Comparison of ENCODE assay signal across 1 cellular context in the genomic region with DNA sequence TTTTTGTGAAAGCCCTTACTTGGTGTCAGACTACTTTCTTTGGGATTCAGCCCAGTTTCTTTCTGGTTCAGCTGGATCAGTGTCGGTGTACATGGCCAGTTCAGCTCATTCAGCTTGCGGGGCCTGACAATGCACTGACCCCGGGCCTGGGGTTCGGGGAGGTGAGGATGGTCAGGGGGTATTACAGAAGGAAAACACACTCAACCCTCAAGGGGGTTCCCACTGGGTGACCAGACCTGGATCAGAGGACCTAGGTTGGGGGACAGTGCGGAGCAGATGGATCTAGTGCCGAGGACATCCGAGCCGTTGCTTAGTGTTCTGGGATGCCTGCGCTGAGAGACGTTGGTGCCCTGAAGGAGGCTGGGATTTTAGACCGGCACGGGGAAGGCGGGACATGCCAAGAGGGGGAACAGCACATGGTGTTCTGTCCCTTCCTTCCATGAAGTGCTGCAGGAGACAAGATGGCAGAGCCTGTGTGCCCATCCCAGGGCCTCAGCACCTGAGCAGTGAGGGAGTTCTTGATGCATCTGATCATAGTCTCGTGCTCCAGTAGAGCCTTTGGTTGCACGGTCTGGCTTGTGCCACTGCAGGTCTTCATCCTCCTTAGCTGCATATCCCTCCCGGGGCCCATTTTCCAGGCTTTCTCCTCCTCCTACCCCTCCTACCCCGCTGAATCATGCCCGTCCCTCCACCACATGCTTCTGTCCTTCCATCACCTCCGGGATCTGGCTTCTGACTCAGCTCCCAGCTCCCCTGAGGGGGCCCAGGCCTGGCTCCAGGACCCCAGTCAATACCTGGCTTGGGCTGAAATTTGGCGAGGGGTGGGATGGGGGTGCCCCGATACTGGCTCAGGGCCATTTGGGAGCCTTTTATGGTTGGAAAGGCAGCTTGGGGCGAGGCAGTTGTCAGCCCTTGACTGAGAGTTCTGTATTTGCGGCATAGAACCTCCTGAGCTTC.
A peak's percentile ranks its signal among the peaks of the same experiment; 100 is the strongest.
TF ChIP-seq lines count a peak whose summit lies in the region.

No MANE protein-coding gene starts in this region.

TF ChIP-seq in HEK293, 187 proteins besides CTCF, POLR2A, EP300 and RAD21 (continued from another document):
- no peak for TF ChIP-seq ZBTB11 (tag by site-specific recombination; conservative IDR thresholded peaks at IDR 0.05; ENCODE audit: low read depth)
- TF ChIP-seq SETDB1 (IDR thresholded peaks at IDR 0.05; ENCODE audit: insufficient read length, low read length): no peak
- peak; percentile 16; the same call in 1 of the 2 replicates for TF ChIP-seq ZFHX2 (tag by site-specific recombination; conservative IDR thresholded peaks at IDR 0.05)
- no peak for TF ChIP-seq ZNF184 (tag by site-specific recombination; IDR thresholded peaks at IDR 0.05)
- no peak for TF ChIP-seq MEIS1 (CRISPR knock-in tag; IDR thresholded peaks at IDR 0.05; ENCODE audit: borderline replicate concordance)
- TF ChIP-seq ZNF514 (tag by site-specific recombination; IDR thresholded peaks at IDR 0.05): no peak
- no peak for TF ChIP-seq ATF2 (tag by site-specific recombination; IDR thresholded peaks at IDR 0.05; ENCODE audit: low read depth)
- TF ChIP-seq SP3 (tag by site-specific recombination; IDR thresholded peaks at IDR 0.05): no peak
- no peak for TF ChIP-seq ZNF48 (tag by site-specific recombination; IDR thresholded peaks at IDR 0.05)
- TF ChIP-seq SP2 (tag by site-specific recombination; IDR thresholded peaks at IDR 0.05): no peak
- no peak for TF ChIP-seq BCL11B (tag by site-specific recombination; IDR thresholded peaks at IDR 0.05; ENCODE audit: low read depth)
- no peak for TF ChIP-seq ZNF785 (tag by site-specific recombination; IDR thresholded peaks at IDR 0.05)
- TF ChIP-seq, protein P1, sequence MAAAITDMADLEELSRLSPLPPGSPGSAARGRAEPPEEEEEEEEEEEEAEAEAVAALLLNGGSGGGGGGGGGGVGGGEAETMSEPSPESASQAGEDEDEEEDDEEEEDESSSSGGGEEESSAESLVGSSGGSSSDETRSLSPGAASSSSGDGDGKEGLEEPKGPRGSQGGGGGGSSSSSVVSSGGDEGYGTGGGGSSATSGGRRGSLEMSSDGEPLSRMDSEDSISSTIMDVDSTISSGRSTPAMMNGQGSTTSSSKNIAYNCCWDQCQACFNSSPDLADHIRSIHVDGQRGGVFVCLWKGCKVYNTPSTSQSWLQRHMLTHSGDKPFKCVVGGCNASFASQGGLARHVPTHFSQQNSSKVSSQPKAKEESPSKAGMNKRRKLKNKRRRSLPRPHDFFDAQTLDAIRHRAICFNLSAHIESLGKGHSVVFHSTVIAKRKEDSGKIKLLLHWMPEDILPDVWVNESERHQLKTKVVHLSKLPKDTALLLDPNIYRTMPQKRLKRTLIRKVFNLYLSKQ (tag by site-specific recombination; IDR thresholded peaks at IDR 0.05; ENCODE audit: borderline replicate concordance): no peak
- TF ChIP-seq ZNF169 (tag by site-specific recombination; IDR thresholded peaks at IDR 0.05): no peak
- no peak for TF ChIP-seq ZNF544 (tag by site-specific recombination; IDR thresholded peaks at IDR 0.05)
- no peak for TF ChIP-seq ZNF791 (tag by site-specific recombination; IDR thresholded peaks at IDR 0.05)
- peak; percentile 58 for TF ChIP-seq ZNF398 (tag by site-specific recombination; IDR thresholded peaks at IDR 0.05)
- TF ChIP-seq GLIS1 (tag by site-specific recombination; IDR thresholded peaks at IDR 0.05): no peak
- TF ChIP-seq ZIC2 (tag by site-specific recombination; IDR thresholded peaks at IDR 0.05): 0 out of 2 replicates have a peak, but pooled peaks have one; percentile 6
- TF ChIP-seq OSR2 (tag by site-specific recombination; IDR thresholded peaks at IDR 0.05): 0 out of 2 replicates have a peak, but pooled peaks have one; percentile 21
- no peak for TF ChIP-seq ZBTB7A (tag by site-specific recombination; IDR thresholded peaks at IDR 0.05; ENCODE audit: low read depth)
- no peak for TF ChIP-seq ZNF571 (tag by site-specific recombination; IDR thresholded peaks at IDR 0.05)
- 0 out of 2 replicates have a peak, but pooled peaks have one; percentile 38 for TF ChIP-seq SP7 (tag by site-specific recombination; IDR thresholded peaks at IDR 0.05)
- TF ChIP-seq ZNF214 (tag by site-specific recombination; IDR thresholded peaks at IDR 0.05; ENCODE audit: borderline replicate concordance): no peak
- TF ChIP-seq ZNF701 (tag by site-specific recombination; IDR thresholded peaks at IDR 0.05): no peak
- no peak for TF ChIP-seq ZNF19 (tag by site-specific recombination; IDR thresholded peaks at IDR 0.05; ENCODE audit: low read depth)
- TF ChIP-seq ZNF645 (tag by site-specific recombination; IDR thresholded peaks at IDR 0.05): no peak
- TF ChIP-seq ZNF24 (tag by site-specific recombination; IDR thresholded peaks at IDR 0.05): no peak
- no peak for TF ChIP-seq EGR2 (tag by site-specific recombination; IDR thresholded peaks at IDR 0.05; ENCODE audit: low read depth)
- TF ChIP-seq ZNF600 (tag by site-specific recombination; IDR thresholded peaks at IDR 0.05): peak; percentile 87
- TF ChIP-seq OVOL3 (tag by site-specific recombination; IDR thresholded peaks at IDR 0.05): no peak
- no peak for TF ChIP-seq PRDM4 (tag by site-specific recombination; IDR thresholded peaks at IDR 0.05)
- TF ChIP-seq PATZ1 (tag by site-specific recombination; IDR thresholded peaks at IDR 0.05): peak; percentile 37
- no peak for TF ChIP-seq RBAK (tag by site-specific recombination; IDR thresholded peaks at IDR 0.05)
- TF ChIP-seq ZNF335 (tag by site-specific recombination; conservative IDR thresholded peaks at IDR 0.05): no peak
- no peak for TF ChIP-seq ZNF843 (tag by site-specific recombination; IDR thresholded peaks at IDR 0.05)
- TF ChIP-seq ZBTB21 (tag by site-specific recombination; IDR thresholded peaks at IDR 0.05): no peak
- no peak for TF ChIP-seq ZNF350 (tag by site-specific recombination; IDR thresholded peaks at IDR 0.05)
